In genomic region chr1:35573198-35573775, GRCh38 we compare ENCODE assay signal across 8 cellular contexts. TPM values are rescaled to one million over a fixed set of nuclear protein-coding genes. Genes with fewer than 3 reads are reported as not detected.
DNase-seq lines count a peak whose midpoint lies in the region; ATAC-seq and TF ChIP-seq lines count a peak whose summit lies in the region.

Gene TFAP2E (plus strand): TSS chr1:35573314. CDS start chr1:35573578, 264 bp downstream.

- H3K4me1 Mint-ChIP-seq in central memory CD8-positive, alpha-beta T cell = peaks cover 50% of the 10 kb centered on the region

- H3K27me3 Mint-ChIP-seq in central memory CD8-positive, alpha-beta T cell = no peaks in the 10 kb centered on the region

- WGBS in spleen, 5 donors = 6 to 25% (median 13%) methylated on average over 23 to 60 of the region's 60 CpGs

- H3K9me3 Mint-ChIP-seq in central memory CD8-positive, alpha-beta T cell = no peaks in the 10 kb centered on the region

- no peaks in the 10 kb centered on the region for H3K9me3 ChIP-seq in MG63
- no peaks in the 10 kb centered on the region for H3K9me3 ChIP-seq in spleen

- peak; percentile 77 for DNase-seq in AG20443 (ENCODE audit: low spot score)
- peak; percentile 58 for DNase-seq in MG63
- no peak for DNase-seq in central memory CD8-positive, alpha-beta T cell (ENCODE audit: low spot score in 2 of 2)
- DNase-seq in iPS-NIHi7 (ENCODE audit: extremely low spot score) = peak; percentile 56
- DNase-seq in spleen = peak; percentile 76
- no peak for DNase-seq in effector CD4-positive, alpha-beta T cell
- DNase-seq in NCI-H187 (lab: John Stamatoyannopoulos, UW) = no peak

- H3K4me1 ChIP-seq in spleen = peaks cover 5 to 64% (median 38%) of the 10 kb centered on the region in 6 donors

- H3K27ac ChIP-seq in spleen = no peak within 1 kb of the TSS

- no peak for TF ChIP-seq CTCF in spleen (IDR thresholded peaks at IDR 0.05 in 8 of 11, conservative IDR thresholded peaks at IDR 0.05 in 3 of 11)

- peak within 1 kb of the TSS; percentile 20 for H3K4me3 Mint-ChIP-seq in central memory CD8-positive, alpha-beta T cell

- intact Hi-C loops in spleen (cut with DNase I; ENCODE audit: low total_unique reads) = loop anchor here (5.0 kb wide), 1 partner anchor 144 kb away; the partner anchor contains the start of gene C1orf216

- no peak for TF ChIP-seq POLR2A in spleen (IDR thresholded peaks at IDR 0.05)

- H3K27me3 ChIP-seq in MG63 (no peaks in the 10 kb centered on the region), spleen (replicated peaks in 1 of 7) (peaks cover 0 to 50% (median 36%) of the 10 kb centered on the region in 7 donors)

- H3K4me3 ChIP-seq in MG63 = peak within 1 kb of the TSS; percentile 52
- H3K4me3 ChIP-seq in spleen = peak within 1 kb of the TSS; percentile 20 to 68 (median 36)

- no peak for ATAC-seq in central memory CD8-positive, alpha-beta T cell (replicated peaks; ENCODE audit: extremely low read depth, poor library complexity, severe bottlenecking)
- no peak for ATAC-seq in GM21737 (IDR thresholded peaks at IDR 0.05; ENCODE audit: unreplicated experiment)

- H3K36me3 ChIP-seq in MG63 (no peaks in the 10 kb centered on the region), spleen (no peaks in the 10 kb centered on the region)

- H3K27ac Mint-ChIP-seq in central memory CD8-positive, alpha-beta T cell (ENCODE audit: low read depth) = no peak within 1 kb of the TSS

- peaks cover 7% of the 10 kb centered on the region for H3K36me3 Mint-ChIP-seq in central memory CD8-positive, alpha-beta T cell (ENCODE audit: insufficient read depth)

RNA-seq across cellular contexts. Expression of gene TFAP2E, which starts in this region (rescaled TPM):
- total RNA-seq in MG63 (2014; rRNA removed; shearing (Covaris generic); ENCODE audit: low replicate concordance) = 0.26 TPM in 1 of 2 replicates, not detected in the other
- total RNA-seq in spleen = 1 to 10 TPM in 4 of 7 donors, under 1 TPM in 1, not detected in 2; 0.60 to 2.9 (median 1.7) TPM
- polyA plus RNA-seq in spleen = 1 to 10 TPM; 1.6 to 4.4 (median 3.4) TPM

Comparison
In these comparisons a context has a peak if more than half of its experiments do, and no peak if none do; other contexts are left out.
1. Peak in DNase-seq and H3K4me3 ChIP-seq in MG63; RNA of the gene not detected or under 1 TPM.
2. DNase-seq: peak in AG20443 (single experiment), iPS-NIHi7 (single experiment) and spleen (single experiment); none in central memory CD8-positive, alpha-beta T cell (0 of 2), effector CD4-positive, alpha-beta T cell (single experiment) and NCI-H187 (0 of 2).